In genomic region chr2:36379710-36380448, GRCh38 we compare ENCODE assay signal across 18 cellular contexts. TPM values are rescaled to one million over a fixed set of nuclear protein-coding genes. Genes with fewer than 3 reads are reported as not detected.
A peak's percentile ranks its signal among the peaks of the same experiment; 100 is the strongest.
DNase-seq lines count a peak whose midpoint lies in the region; ATAC-seq and TF ChIP-seq lines count a peak whose summit lies in the region.
"Had no signal": no experiment of that assay in that cellular context is flagged by ENCODE, and none has a peak within 500 bp of the region (broad histone marks: within the 10 kb centered on the region; RNA-seq: fewer than 3 reads in every experiment).

No MANE protein-coding gene starts in this region.

- H3K4me3 ChIP-seq in choroid plexus epithelial cell (ENCODE audit: low read depth, low read length): no peak overlapping the region
- H3K4me3 ChIP-seq in skeletal muscle satellite cell (ENCODE audit: low read length): no peak overlapping the region
- H3K4me3 ChIP-seq: left ventricle myocardium inferior had no signal

- H3K9me3 ChIP-seq in skeletal muscle satellite cell (replicated peaks; ENCODE audit: low read length): no peaks in the 10 kb centered on the region
- H3K9me3 ChIP-seq: left ventricle myocardium inferior had no signal

- peak overlapping the region; percentile 15 for H3K4me2 ChIP-seq in skeletal muscle satellite cell (ENCODE audit: low read length)

- DNase-seq in activated CD4-positive, CD25-positive, alpha-beta regulatory T cell (lab: John Stamatoyannopoulos, UW): no peak
- peak; percentile 64 for DNase-seq in M059J (ENCODE audit: low read depth)
- DNase-seq in choroid plexus epithelial cell (ENCODE audit: low read depth): peak; percentile 57
- no peak for DNase-seq in activated gamma-delta T cell treated with Interleukin-2 at 50 U/mL for 16 hours
- DNase-seq in COLO829 (ENCODE audit: low spot score): no peak
- DNase-seq: activated CD4-positive, CD25-positive, alpha-beta regulatory T cell treated with anti-CD3 and anti-CD28 coated beads, Interleukin-2, amount 50 U/mL, for 72 hours; dermis blood vessel endothelial cell; left ventricle myocardium inferior; naive B cell; NCI-H2029; NCI-H774; RPMI8226; stimulated activated CD4-positive, alpha-beta T cell treated with anti-CD3 and anti-CD28 coated beads, Interleukin-15, amount 100 ng/mL, for 24 hours; substantia nigra; T-helper 1 cell had no signal

- H3K4me1 ChIP-seq in skeletal muscle satellite cell (ENCODE audit: control insufficient read depth, insufficient read depth, low read length): peaks cover 61% of the 10 kb centered on the region

- TF ChIP-seq CTCF in choroid plexus epithelial cell (conservative IDR thresholded peaks at IDR 0.05; ENCODE audit: low read depth, low read length): no peak

- no peak overlapping the region for H3K9ac ChIP-seq in skeletal muscle satellite cell (ENCODE audit: low read depth, low read length)

- no peaks in the 10 kb centered on the region for H3K27me3 ChIP-seq in skeletal muscle satellite cell (ENCODE audit: control insufficient read depth, insufficient read depth, low read length)

- H3K36me3 ChIP-seq in skeletal muscle satellite cell (ENCODE audit: insufficient read depth, low read length): peaks cover 73% of the 10 kb centered on the region

- ATAC-seq in activated CD4-positive, CD25-positive, alpha-beta regulatory T cell treated with anti-CD3 and anti-CD28 coated beads, Interleukin-2, amount 50 U/mL, for 24 hours: peak; percentile 33 to 45
- ATAC-seq in GM21619 (IDR thresholded peaks at IDR 0.05; ENCODE audit: unreplicated experiment): no peak

RNA-seq across cellular contexts. Expression of gene CRIM1, which starts 24.3 kb away (rescaled TPM):
- 98.2 and 186 TPM in 2 replicates for total RNA-seq in M059J (2014; rRNA removed; shearing (Covaris generic))
- total RNA-seq in skeletal muscle satellite cell (2012; rRNA removed): 101 and 124 TPM in 2 replicates

Comparison
In these comparisons a context has a peak if more than half of its experiments do, and no peak if none do; other contexts are left out.
1. DNase-seq: peak in M059J (single experiment) and choroid plexus epithelial cell (single experiment); none in activated CD4-positive, CD25-positive, alpha-beta regulatory T cell (0 of 4), activated gamma-delta T cell treated with Interleukin-2 at 50 U/mL for 16 hours (single experiment) and COLO829 (single experiment).